Comparison of ENCODE assay signal across 1 cellular context in the genomic region with DNA sequence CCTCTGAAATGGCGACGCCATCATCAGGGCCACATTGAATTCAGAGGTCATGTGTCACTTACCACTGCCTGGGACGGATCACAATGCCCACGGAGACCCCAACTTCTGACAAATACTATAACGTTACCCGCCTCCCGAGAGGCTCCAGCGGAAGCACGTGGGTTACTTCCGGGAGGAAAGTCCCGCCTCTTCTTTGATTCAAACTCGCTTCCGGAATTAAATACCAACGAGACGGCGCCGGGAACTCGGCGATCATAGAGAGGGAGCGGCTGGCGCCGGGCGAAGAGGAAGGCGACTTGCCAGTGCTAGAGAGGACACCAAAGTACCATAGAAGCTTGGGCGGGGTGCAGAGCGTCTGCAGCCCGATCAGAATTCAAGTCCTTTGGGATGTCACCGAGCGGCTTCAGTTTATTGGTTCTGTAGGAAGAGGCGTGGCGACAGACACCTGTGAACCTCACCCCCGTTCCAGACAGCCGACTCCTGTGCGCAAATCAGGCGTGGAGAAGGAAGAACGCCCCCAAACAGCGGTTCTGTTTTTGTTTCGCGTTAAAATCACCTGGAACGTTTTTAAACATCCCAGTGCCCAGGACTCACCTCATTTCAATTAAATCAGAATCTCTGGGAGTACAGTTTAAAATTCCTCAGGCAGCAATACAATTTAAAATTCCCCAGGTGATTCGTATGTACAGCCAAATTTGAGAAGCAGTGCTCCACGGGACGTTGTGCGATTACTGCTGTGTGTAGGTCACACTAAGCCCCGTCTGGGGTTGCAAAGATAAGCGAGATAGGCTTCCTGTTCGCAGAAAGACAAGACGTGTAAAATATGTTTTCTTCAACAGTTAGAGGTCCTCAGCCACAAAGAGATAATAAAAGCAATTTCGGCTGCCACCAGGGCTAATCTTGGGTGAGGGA.
TF ChIP-seq lines count a peak whose summit lies in the region.

A gene with protein sequence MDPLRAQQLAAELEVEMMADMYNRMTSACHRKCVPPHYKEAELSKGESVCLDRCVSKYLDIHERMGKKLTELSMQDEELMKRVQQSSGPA (minus strand): TSS at position 159 of the 912 bp plus-strand sequence. CDS start 565 bp downstream, outside the sequence.

TF ChIP-seq in K562, 482 proteins besides CTCF, POLR2A, EP300 and RAD21 (continued from another document and continues in another):
- TF ChIP-seq CHD2 (IDR thresholded peaks at IDR 0.05; ENCODE audit: low read depth, low read length): peak; percentile 34; the same call in 1 of the 2 replicates
- 0 out of 2 replicates have a peak, but pooled peaks have one; percentile 26 for TF ChIP-seq XRCC5 (IDR thresholded peaks at IDR 0.05; ENCODE audit: low read depth, low read length)
- TF ChIP-seq, protein P1, sequence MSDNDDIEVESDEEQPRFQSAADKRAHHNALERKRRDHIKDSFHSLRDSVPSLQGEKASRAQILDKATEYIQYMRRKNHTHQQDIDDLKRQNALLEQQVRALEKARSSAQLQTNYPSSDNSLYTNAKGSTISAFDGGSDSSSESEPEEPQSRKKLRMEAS (CRISPR knock-in tag; IDR thresholded peaks at IDR 0.05): peak; percentile 87
- TF ChIP-seq RBM25 (IDR thresholded peaks at IDR 0.05; ENCODE audit: low read depth, low read length, severe bottlenecking): no peak
- TF ChIP-seq L3MBTL2 (IDR thresholded peaks at IDR 0.05): peak; percentile 76
- TF ChIP-seq, protein P2, sequence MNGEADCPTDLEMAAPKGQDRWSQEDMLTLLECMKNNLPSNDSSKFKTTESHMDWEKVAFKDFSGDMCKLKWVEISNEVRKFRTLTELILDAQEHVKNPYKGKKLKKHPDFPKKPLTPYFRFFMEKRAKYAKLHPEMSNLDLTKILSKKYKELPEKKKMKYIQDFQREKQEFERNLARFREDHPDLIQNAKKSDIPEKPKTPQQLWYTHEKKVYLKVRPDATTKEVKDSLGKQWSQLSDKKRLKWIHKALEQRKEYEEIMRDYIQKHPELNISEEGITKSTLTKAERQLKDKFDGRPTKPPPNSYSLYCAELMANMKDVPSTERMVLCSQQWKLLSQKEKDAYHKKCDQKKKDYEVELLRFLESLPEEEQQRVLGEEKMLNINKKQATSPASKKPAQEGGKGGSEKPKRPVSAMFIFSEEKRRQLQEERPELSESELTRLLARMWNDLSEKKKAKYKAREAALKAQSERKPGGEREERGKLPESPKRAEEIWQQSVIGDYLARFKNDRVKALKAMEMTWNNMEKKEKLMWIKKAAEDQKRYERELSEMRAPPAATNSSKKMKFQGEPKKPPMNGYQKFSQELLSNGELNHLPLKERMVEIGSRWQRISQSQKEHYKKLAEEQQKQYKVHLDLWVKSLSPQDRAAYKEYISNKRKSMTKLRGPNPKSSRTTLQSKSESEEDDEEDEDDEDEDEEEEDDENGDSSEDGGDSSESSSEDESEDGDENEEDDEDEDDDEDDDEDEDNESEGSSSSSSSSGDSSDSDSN (IDR thresholded peaks at IDR 0.05; ENCODE audit: borderline replicate concordance in 1 of 2, low read depth in 2 of 2, low read length in 2 of 2): peak in 1 of 2 experiments; percentile 46; a peak in 1 of 4 replicates
- TF ChIP-seq ZFX (CRISPR knock-in tag; IDR thresholded peaks at IDR 0.05): no peak
- no peak for TF ChIP-seq ZFP36 (IDR thresholded peaks at IDR 0.05; ENCODE audit: low read depth, low read length, partially characterized antibody)
- TF ChIP-seq ZNF175 (CRISPR knock-in tag; IDR thresholded peaks at IDR 0.05; ENCODE audit: low read depth): peak; percentile 57; the same call in 1 of the 2 replicates
- no peak for TF ChIP-seq DDX20 (tag; IDR thresholded peaks at IDR 0.05; ENCODE audit: low read depth)
- TF ChIP-seq, protein P3, sequence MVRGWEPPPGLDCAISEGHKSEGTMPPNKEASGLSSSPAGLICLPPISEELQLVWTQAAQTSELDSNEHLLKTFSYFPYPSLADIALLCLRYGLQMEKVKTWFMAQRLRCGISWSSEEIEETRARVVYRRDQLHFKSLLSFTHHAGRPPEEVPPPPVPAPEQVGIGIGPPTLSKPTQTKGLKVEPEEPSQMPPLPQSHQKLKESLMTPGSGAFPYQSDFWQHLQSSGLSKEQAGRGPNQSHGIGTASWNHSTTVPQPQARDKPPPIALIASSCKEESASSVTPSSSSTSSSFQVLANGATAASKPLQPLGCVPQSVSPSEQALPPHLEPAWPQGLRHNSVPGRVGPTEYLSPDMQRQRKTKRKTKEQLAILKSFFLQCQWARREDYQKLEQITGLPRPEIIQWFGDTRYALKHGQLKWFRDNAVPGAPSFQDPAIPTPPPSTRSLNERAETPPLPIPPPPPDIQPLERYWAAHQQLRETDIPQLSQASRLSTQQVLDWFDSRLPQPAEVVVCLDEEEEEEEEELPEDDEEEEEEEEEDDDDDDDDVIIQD (CRISPR knock-in tag; IDR thresholded peaks at IDR 0.05): no peak
- peak; percentile 82 for TF ChIP-seq RNF2 (IDR thresholded peaks at IDR 0.05)
- TF ChIP-seq, protein P4, sequence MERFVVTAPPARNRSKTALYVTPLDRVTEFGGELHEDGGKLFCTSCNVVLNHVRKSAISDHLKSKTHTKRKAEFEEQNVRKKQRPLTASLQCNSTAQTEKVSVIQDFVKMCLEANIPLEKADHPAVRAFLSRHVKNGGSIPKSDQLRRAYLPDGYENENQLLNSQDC (CRISPR knock-in tag; IDR thresholded peaks at IDR 0.05): no peak
- peak; percentile 96 for TF ChIP-seq DPF2 (IDR thresholded peaks at IDR 0.05)
- no peak for TF ChIP-seq ZC3H11A (IDR thresholded peaks at IDR 0.05; ENCODE audit: low read depth, low read length)
- peak; percentile 89 for TF ChIP-seq LEF1 (IDR thresholded peaks at IDR 0.05)
- peak; percentile 81 for TF ChIP-seq FOXM1 (IDR thresholded peaks at IDR 0.05; ENCODE audit: low read depth)
- 0 out of 2 replicates have a peak, but pooled peaks have one; percentile 32 for TF ChIP-seq FOXM1 (CRISPR knock-in tag; IDR thresholded peaks at IDR 0.05; ENCODE audit: low read depth)
- peak; percentile 12; the same call in 1 of the 2 replicates for TF ChIP-seq CC2D1A (IDR thresholded peaks at IDR 0.05)
- TF ChIP-seq MCM2 (IDR thresholded peaks at IDR 0.05; ENCODE audit: low read depth): no peak
- peak; percentile 27; the same call in 1 of the 2 replicates for TF ChIP-seq NCOA6 (IDR thresholded peaks at IDR 0.05)
- no peak; the same call in 1 of the 2 replicates for TF ChIP-seq MAFK (IDR thresholded peaks at IDR 0.05; ENCODE audit: low read length)
- TF ChIP-seq HDAC8 (tag; IDR thresholded peaks at IDR 0.05): no peak
- peak; percentile 54; the same call in 1 of the 2 replicates for TF ChIP-seq JUN (IDR thresholded peaks at IDR 0.05; ENCODE audit: borderline replicate concordance, low read depth, low read length)
- no peak for TF ChIP-seq JUN (CRISPR knock-in tag; IDR thresholded peaks at IDR 0.05; ENCODE audit: borderline replicate concordance)
- TF ChIP-seq, protein P5, sequence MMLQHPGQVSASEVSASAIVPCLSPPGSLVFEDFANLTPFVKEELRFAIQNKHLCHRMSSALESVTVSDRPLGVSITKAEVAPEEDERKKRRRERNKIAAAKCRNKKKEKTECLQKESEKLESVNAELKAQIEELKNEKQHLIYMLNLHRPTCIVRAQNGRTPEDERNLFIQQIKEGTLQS (IDR thresholded peaks at IDR 0.05): no peak
- TF ChIP-seq, protein P5 (CRISPR knock-in tag; conservative IDR thresholded peaks at IDR 0.05): 0 out of 2 replicates have a peak, but pooled peaks have one; percentile 62
- TF ChIP-seq POLR2AphosphoS2 (IDR thresholded peaks at IDR 0.05; ENCODE audit: low read length): no peak
- TF ChIP-seq, protein P6, sequence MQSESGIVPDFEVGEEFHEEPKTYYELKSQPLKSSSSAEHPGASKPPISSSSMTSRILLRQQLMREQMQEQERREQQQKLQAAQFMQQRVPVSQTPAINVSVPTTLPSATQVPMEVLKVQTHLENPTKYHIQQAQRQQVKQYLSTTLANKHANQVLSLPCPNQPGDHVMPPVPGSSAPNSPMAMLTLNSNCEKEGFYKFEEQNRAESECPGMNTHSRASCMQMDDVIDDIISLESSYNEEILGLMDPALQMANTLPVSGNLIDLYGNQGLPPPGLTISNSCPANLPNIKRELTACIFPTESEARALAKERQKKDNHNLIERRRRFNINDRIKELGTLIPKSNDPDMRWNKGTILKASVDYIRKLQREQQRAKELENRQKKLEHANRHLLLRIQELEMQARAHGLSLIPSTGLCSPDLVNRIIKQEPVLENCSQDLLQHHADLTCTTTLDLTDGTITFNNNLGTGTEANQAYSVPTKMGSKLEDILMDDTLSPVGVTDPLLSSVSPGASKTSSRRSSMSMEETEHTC (IDR thresholded peaks at IDR 0.05): peak; percentile 62; the same call in 1 of the 2 replicates
- 0 out of 2 replicates have a peak, but pooled peaks have one; percentile 54 for TF ChIP-seq HSF4 (CRISPR knock-in tag; IDR thresholded peaks at IDR 0.05; ENCODE audit: borderline replicate concordance)
- peak; percentile 92 for TF ChIP-seq EP400 (IDR thresholded peaks at IDR 0.05)
- TF ChIP-seq, protein P7, sequence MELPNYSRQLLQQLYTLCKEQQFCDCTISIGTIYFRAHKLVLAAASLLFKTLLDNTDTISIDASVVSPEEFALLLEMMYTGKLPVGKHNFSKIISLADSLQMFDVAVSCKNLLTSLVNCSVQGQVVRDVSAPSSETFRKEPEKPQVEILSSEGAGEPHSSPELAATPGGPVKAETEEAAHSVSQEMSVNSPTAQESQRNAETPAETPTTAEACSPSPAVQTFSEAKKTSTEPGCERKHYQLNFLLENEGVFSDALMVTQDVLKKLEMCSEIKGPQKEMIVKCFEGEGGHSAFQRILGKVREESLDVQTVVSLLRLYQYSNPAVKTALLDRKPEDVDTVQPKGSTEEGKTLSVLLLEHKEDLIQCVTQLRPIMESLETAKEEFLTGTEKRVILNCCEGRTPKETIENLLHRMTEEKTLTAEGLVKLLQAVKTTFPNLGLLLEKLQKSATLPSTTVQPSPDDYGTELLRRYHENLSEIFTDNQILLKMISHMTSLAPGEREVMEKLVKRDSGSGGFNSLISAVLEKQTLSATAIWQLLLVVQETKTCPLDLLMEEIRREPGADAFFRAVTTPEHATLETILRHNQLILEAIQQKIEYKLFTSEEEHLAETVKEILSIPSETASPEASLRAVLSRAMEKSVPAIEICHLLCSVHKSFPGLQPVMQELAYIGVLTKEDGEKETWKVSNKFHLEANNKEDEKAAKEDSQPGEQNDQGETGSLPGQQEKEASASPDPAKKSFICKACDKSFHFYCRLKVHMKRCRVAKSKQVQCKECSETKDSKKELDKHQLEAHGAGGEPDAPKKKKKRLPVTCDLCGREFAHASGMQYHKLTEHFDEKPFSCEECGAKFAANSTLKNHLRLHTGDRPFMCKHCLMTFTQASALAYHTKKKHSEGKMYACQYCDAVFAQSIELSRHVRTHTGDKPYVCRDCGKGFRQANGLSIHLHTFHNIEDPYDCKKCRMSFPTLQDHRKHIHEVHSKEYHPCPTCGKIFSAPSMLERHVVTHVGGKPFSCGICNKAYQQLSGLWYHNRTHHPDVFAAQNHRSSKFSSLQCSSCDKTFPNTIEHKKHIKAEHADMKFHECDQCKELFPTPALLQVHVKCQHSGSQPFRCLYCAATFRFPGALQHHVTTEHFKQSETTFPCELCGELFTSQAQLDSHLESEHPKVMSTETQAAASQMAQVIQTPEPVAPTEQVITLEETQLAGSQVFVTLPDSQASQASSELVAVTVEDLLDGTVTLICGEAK (IDR thresholded peaks at IDR 0.05): peak; percentile 94
- TF ChIP-seq, protein P7 (CRISPR knock-in tag; IDR thresholded peaks at IDR 0.05): no peak
- TF ChIP-seq GATAD2A (IDR thresholded peaks at IDR 0.05): no peak
- peak; percentile 68 for TF ChIP-seq PHF20 (IDR thresholded peaks at IDR 0.05; ENCODE audit: partially characterized antibody)
- no peak for TF ChIP-seq ZNF77 (CRISPR knock-in tag; IDR thresholded peaks at IDR 0.05)
- peak; percentile 30; the same call in 1 of the 2 replicates for TF ChIP-seq CREB1 (IDR thresholded peaks at IDR 0.05)
- TF ChIP-seq CREB1 (CRISPR knock-in tag; IDR thresholded peaks at IDR 0.05): peak; percentile 26; the same call in 1 of the 2 replicates
- TF ChIP-seq YBX1 (IDR thresholded peaks at IDR 0.05): no peak
- TF ChIP-seq ZNF699 (CRISPR knock-in tag; IDR thresholded peaks at IDR 0.05; ENCODE audit: insufficient replicate concordance): no peak
- peak; percentile 75 for TF ChIP-seq CTBP1 (IDR thresholded peaks at IDR 0.05; ENCODE audit: borderline replicate concordance)
